Comparison of ENCODE assay signal across 26 cellular contexts in genomic region chr16:87138868-87139267, GRCh38.
"Had no signal": no experiment of that assay in that cellular context is flagged by ENCODE, and none has a peak within 500 bp of the region (broad histone marks: within the 10 kb centered on the region; RNA-seq: fewer than 3 reads in every experiment).

No MANE protein-coding gene starts in this region.

- H3K27ac Mint-ChIP-seq: activated B cell treated with CpG ODN at 0.5 μM for 24 hours; activated CD8-positive, alpha-beta T cell treated with anti-CD3 and anti-CD28 coated beads for 36 hours; activated naive CD4-positive, alpha-beta T cell treated with anti-CD3 and anti-CD28 coated beads, Interleukin-2, amount 10 ng/mL, durations not matched to agents 7 days and 5 days; activated naive CD4-positive, alpha-beta T cell treated with anti-CD3 and anti-CD28 coated beads, Interleukin-2, amount 50 U/mL, for 72 hours; activated naive CD8-positive, alpha-beta T cell treated with anti-CD3 and anti-CD28 coated beads, Interleukin-2, amount 10 ng/mL, durations not matched to agents 7 days and 5 days; activated T-helper 1 cell treated with anti-CD3 and anti-CD28 coated beads, Interleukin-12 subunit alpha, Interleukin-12 subunit beta, Interleukin-2, Interleukin-4 antibody, amounts not matched to agents 30 ng/mL and 10 ng/mL and 1 ng/mL, durations not matched to agents 14 hours and 24 hours and 36 hours; brain; T-helper 17 cell; T-helper 2 cell treated with Interferon-gamma antibody and Interleukin-4, amounts not matched to agents 5 μg/mL and 100 μg/mL, for 36 hours had no signal

- H3K36me3 ChIP-seq: ascending aorta, breast epithelium, cardiac muscle cell, colonic mucosa, WERI-Rb-1 had no signal

- H3K9me3 Mint-ChIP-seq: activated CD8-positive, alpha-beta T cell treated with anti-CD3 and anti-CD28 coated beads for 36 hours; activated naive CD4-positive, alpha-beta T cell treated with anti-CD3 and anti-CD28 coated beads, Interleukin-2, amount 10 ng/mL, durations not matched to agents 7 days and 5 days; activated naive CD8-positive, alpha-beta T cell treated with anti-CD3 and anti-CD28 coated beads, Interleukin-2, amount 10 ng/mL, durations not matched to agents 7 days and 5 days; activated T-helper 1 cell treated with anti-CD3 and anti-CD28 coated beads, Interleukin-12 subunit alpha, Interleukin-12 subunit beta, Interleukin-2, Interleukin-4 antibody, amounts not matched to agents 30 ng/mL and 10 ng/mL and 1 ng/mL, durations not matched to agents 14 hours and 24 hours and 36 hours; central memory CD8-positive, alpha-beta T cell had no signal

- H3K27me3 Mint-ChIP-seq: activated CD8-positive, alpha-beta T cell treated with anti-CD3 and anti-CD28 coated beads for 36 hours; activated naive CD4-positive, alpha-beta T cell treated with anti-CD3 and anti-CD28 coated beads, Interleukin-2, amount 10 ng/mL, durations not matched to agents 7 days and 5 days; activated naive CD8-positive, alpha-beta T cell treated with anti-CD3 and anti-CD28 coated beads, Interleukin-2, amount 10 ng/mL, durations not matched to agents 7 days and 5 days; central memory CD8-positive, alpha-beta T cell; T-helper 17 cell had no signal

- H3K36me3 Mint-ChIP-seq: activated naive CD4-positive, alpha-beta T cell treated with anti-CD3 and anti-CD28 coated beads, Interleukin-2, amount 10 ng/mL, durations not matched to agents 7 days and 5 days; activated naive CD8-positive, alpha-beta T cell treated with anti-CD3 and anti-CD28 coated beads, Interleukin-2, amount 10 ng/mL, durations not matched to agents 7 days and 5 days had no signal

- H3K9me3 ChIP-seq: ascending aorta, breast epithelium, colonic mucosa had no signal

- H3K4me3 ChIP-seq: ascending aorta, breast epithelium, cardiac muscle cell, colonic mucosa had no signal

- H3K27me3 ChIP-seq: ascending aorta, breast epithelium, cardiac muscle cell, colonic mucosa had no signal

- H3K4me1 ChIP-seq: breast epithelium, colonic mucosa had no signal

- H3K4me3 Mint-ChIP-seq: activated B cell treated with CpG ODN at 0.5 μM for 24 hours; activated CD8-positive, alpha-beta T cell treated with anti-CD3 and anti-CD28 coated beads for 36 hours; activated naive CD4-positive, alpha-beta T cell treated with anti-CD3 and anti-CD28 coated beads, Interleukin-2, amount 10 ng/mL, durations not matched to agents 7 days and 5 days; activated naive CD8-positive, alpha-beta T cell treated with anti-CD3 and anti-CD28 coated beads, Interleukin-2, amount 10 ng/mL, durations not matched to agents 7 days and 5 days; activated T-cell treated with anti-CD3 and anti-CD28 coated beads, Interleukin-2, amount 50 U/mL, for 4 hours; activated T-helper 1 cell treated with anti-CD3 and anti-CD28 coated beads, Interleukin-12 subunit alpha, Interleukin-12 subunit beta, Interleukin-2, Interleukin-4 antibody, amounts not matched to agents 30 ng/mL and 10 ng/mL and 1 ng/mL, durations not matched to agents 14 hours and 24 hours and 36 hours; brain; central memory CD8-positive, alpha-beta T cell; T-helper 17 cell; T-helper 2 cell treated with Interferon-gamma antibody and Interleukin-4, amounts not matched to agents 5 μg/mL and 100 μg/mL, for 36 hours had no signal

- DNase-seq: activated B cell treated with CpG ODN at 0.5 μM for 24 hours; activated CD4-positive, alpha-beta T cell treated with anti-CD3 and anti-CD28 coated beads for 48 hours; activated CD4-positive, alpha-beta T cell treated with anti-CD3 and anti-CD28 coated beads, Interleukin-2, amount 50 U/mL, for 1 hour; activated CD4-positive, alpha-beta T cell treated with anti-CD3 and anti-CD28 coated beads, Interleukin-2, amount 50 U/mL, for 48 hours; activated CD8-positive, alpha-beta memory T cell treated with anti-CD3 and anti-CD28 coated beads for 24 hours; activated CD8-positive, alpha-beta T cell treated with anti-CD3 and anti-CD28 coated beads for 36 hours; activated gamma-delta T cell; activated naive CD4-positive, alpha-beta T cell; activated naive CD4-positive, alpha-beta T cell treated with anti-CD3 and anti-CD28 coated beads, Interleukin-2, amount 10 ng/mL, durations not matched to agents 7 days and 5 days; activated naive CD8-positive, alpha-beta T cell treated with anti-CD3 and anti-CD28 coated beads, Interleukin-2, amount 10 ng/mL, durations not matched to agents 7 days and 5 days; activated T-cell treated with anti-CD3 and anti-CD28 coated beads, Interleukin-2, amount 50 U/mL, for 4 hours; colonic mucosa; effector CD8-positive, alpha-beta T cell; foreskin fibroblast; T-helper 1 cell; T-helper 17 cell; T1000; WERI-Rb-1 had no signal

- H3K27ac ChIP-seq: ascending aorta, breast epithelium, cardiac muscle cell, colonic mucosa, WERI-Rb-1 had no signal

- H3K4me1 Mint-ChIP-seq: activated B cell treated with CpG ODN at 0.5 μM for 24 hours; activated naive CD4-positive, alpha-beta T cell treated with anti-CD3 and anti-CD28 coated beads, Interleukin-2, amount 10 ng/mL, durations not matched to agents 7 days and 5 days; activated naive CD8-positive, alpha-beta T cell treated with anti-CD3 and anti-CD28 coated beads, Interleukin-2, amount 10 ng/mL, durations not matched to agents 7 days and 5 days; brain; central memory CD8-positive, alpha-beta T cell; T-helper 17 cell had no signal
